Comparison of ENCODE assay signal across 9 cellular contexts in genomic region chr16:7268182-7268581, GRCh38.
A peak's percentile ranks its signal among the peaks of the same experiment; 100 is the strongest.
DNase-seq lines count a peak whose midpoint lies in the region; ATAC-seq and TF ChIP-seq lines count a peak whose summit lies in the region.
"Had no signal": no experiment of that assay in that cellular context is flagged by ENCODE, and none has a peak within 500 bp of the region (broad histone marks: within the 10 kb centered on the region; RNA-seq: fewer than 3 reads in every experiment).

No MANE protein-coding gene starts in this region.

- no peaks in the 10 kb centered on the region for H3K9me3 ChIP-seq in NT2/D1 (ENCODE audit: insufficient read depth, low read length)

- ATAC-seq in omental fat pad (ENCODE audit: low FRiP score) = no peak

- peak; percentile 54 for DNase-seq in NT2/D1 (ENCODE audit: low read depth, low spot score)
- peak; percentile 1 for DNase-seq in fibroblast of mammary gland (ENCODE audit: low read depth)
- DNase-seq in putamen (ENCODE audit: low spot score) = peak; percentile 31
- DNase-seq in GM19240 (ENCODE audit: insufficient read length, low spot score) = no peak
- DNase-seq in omental fat pad (ENCODE audit: low spot score) = no peak
- no peak for DNase-seq in glomerular visceral epithelial cell (ENCODE audit: extremely low spot score)

- no peaks in the 10 kb centered on the region for H3K27me3 ChIP-seq in NT2/D1 (ENCODE audit: insufficient read depth, insufficient read length)

- H3K9ac ChIP-seq in NT2/D1 (ENCODE audit: insufficient read length, low read depth) = no peak overlapping the region

- no peaks in the 10 kb centered on the region for H3K36me3 ChIP-seq in NT2/D1 (ENCODE audit: insufficient read depth, insufficient read length, low read length)

- H3K27ac ChIP-seq in 22Rv1 = no peak overlapping the region
- H3K27ac ChIP-seq: skin epidermis had no signal

- H3K4me1 ChIP-seq in NT2/D1 (ENCODE audit: insufficient read depth, insufficient read length) = no peaks in the 10 kb centered on the region

- TF ChIP-seq CTCF in 22Rv1 (IDR thresholded peaks at IDR 0.05) = peak; percentile 80
- TF ChIP-seq CTCF in GM12872 (IDR thresholded peaks at IDR 0.05; ENCODE audit: insufficient read depth, low read depth, low read length) = peak; percentile 62
- TF ChIP-seq CTCF in fibroblast of mammary gland (conservative IDR thresholded peaks at IDR 0.05; ENCODE audit: control insufficient read depth, insufficient read depth, low read depth, low read length) = peak; percentile 33
- TF ChIP-seq CTCF in omental fat pad (IDR thresholded peaks at IDR 0.05) = no peak

- H3K4me3 ChIP-seq in NT2/D1 (ENCODE audit: insufficient read length, low read depth) (no peak overlapping the region), fibroblast of mammary gland (ENCODE audit: control insufficient read depth, low read depth, low read length) (no peak overlapping the region)
- H3K4me3 ChIP-seq: skin epidermis had no signal

Comparison
In these comparisons a context has a peak if more than half of its experiments do, and no peak if none do; other contexts are left out.
1. CTCF ChIP-seq: peak in 22Rv1 (single experiment), GM12872 (single experiment) and fibroblast of mammary gland (single experiment); none in omental fat pad (0 of 3).
2. DNase-seq: peak in NT2/D1 (single experiment), fibroblast of mammary gland (single experiment) and putamen (single experiment); none in GM19240 (single experiment), omental fat pad (single experiment) and glomerular visceral epithelial cell (single experiment).